Comparison of ENCODE assay signal across 27 cellular contexts in genomic region chr21:42959754-42960153, GRCh38. TPM values are rescaled to one million over a fixed set of nuclear protein-coding genes. Genes with fewer than 3 reads are reported as not detected.
"Had no signal": no experiment of that assay in that cellular context is flagged by ENCODE, and none has a peak within 500 bp of the region (broad histone marks: within the 10 kb centered on the region; RNA-seq: fewer than 3 reads in every experiment).

No MANE protein-coding gene starts in this region.

- DNase-seq: activated CD8-positive, alpha-beta memory T cell treated with anti-CD3 and anti-CD28 coated beads, Interleukin-2, amount 10 ng/mL, durations not matched to agents 7 days and 5 days; activated CD8-positive, alpha-beta T cell treated with anti-CD3 and anti-CD28 coated beads, Interleukin-2, amount 10 ng/mL, durations not matched to agents 7 days and 5 days; activated naive CD8-positive, alpha-beta T cell treated with anti-CD3 and anti-CD28 coated beads, Interleukin-2, amount 50 U/mL, for 24 hours; activated T-cell treated with anti-CD3 and anti-CD28 coated beads, Interleukin-2, amount 50 U/mL, for 48 hours; amygdala; caudate nucleus; foreskin keratinocyte; heart right ventricle; left ventricle myocardium superior; naive B cell; nucleus accumbens; stimulated activated CD4-positive, alpha-beta T cell treated with anti-CD3 and anti-CD28 coated beads, Interleukin-15, amount 100 ng/mL, for 24 hours; stimulated activated CD4-positive, alpha-beta T cell treated with anti-CD3 and anti-CD28 coated beads, Interleukin-2, amount 100 ng/mL, for 24 hours; stimulated activated naive B cell treated with anti-CD40 and anti-IgM and Interleukin-4, amounts not matched to agents 10 μg/mL and 1 μg/mL and 100 μg/mL, for 72 hours; stomach; tibial artery had no signal

- H3K27me3 ChIP-seq: esophagus muscularis mucosa, foreskin keratinocyte, heart right ventricle, right atrium auricular region, stomach, suprapubic skin, tibial artery had no signal

- H3K36me3 ChIP-seq: esophagus muscularis mucosa, heart right ventricle, right atrium auricular region, stomach, suprapubic skin, tibial artery had no signal

- H3K9me3 Mint-ChIP-seq: activated naive CD4-positive, alpha-beta T cell treated with anti-CD3 and anti-CD28 coated beads, Interleukin-2, amount 50 U/mL, for 24 hours; activated naive CD8-positive, alpha-beta T cell treated with anti-CD3 and anti-CD28 coated beads, Interleukin-2, amount 50 U/mL, for 24 hours; activated T-helper 2 cell treated with anti-CD3 and anti-CD28 coated beads, Interferon-gamma antibody, Interleukin-2, Interleukin-4, amounts not matched to agents 10 μg/mL and 5 μg/mL and 100 μg/mL, durations not matched to agents 14 hours and 24 hours and 36 hours; naive B cell; neural crest cell; stimulated activated naive B cell treated with anti-CD40 and anti-IgM and Interleukin-4, amounts not matched to agents 10 μg/mL and 1 μg/mL and 100 μg/mL, for 72 hours had no signal

- H3K4me3 Mint-ChIP-seq: activated CD8-positive, alpha-beta memory T cell treated with anti-CD3 and anti-CD28 coated beads, Interleukin-2, amount 10 ng/mL, durations not matched to agents 7 days and 5 days; activated CD8-positive, alpha-beta T cell treated with anti-CD3 and anti-CD28 coated beads, Interleukin-2, amount 10 ng/mL, durations not matched to agents 7 days and 5 days; activated naive CD4-positive, alpha-beta T cell treated with anti-CD3 and anti-CD28 coated beads, Interleukin-2, amount 50 U/mL, for 24 hours; activated naive CD8-positive, alpha-beta T cell treated with anti-CD3 and anti-CD28 coated beads, Interleukin-2, amount 50 U/mL, for 24 hours; naive B cell; neural crest cell; stimulated activated naive B cell treated with anti-CD40 and anti-IgM and Interleukin-4, amounts not matched to agents 10 μg/mL and 1 μg/mL and 100 μg/mL, for 72 hours had no signal

- ATAC-seq: activated CD8-positive, alpha-beta T cell treated with anti-CD3 and anti-CD28 coated beads, Interleukin-2, amount 10 ng/mL, durations not matched to agents 7 days and 5 days; activated naive CD8-positive, alpha-beta T cell treated with anti-CD3 and anti-CD28 coated beads, Interleukin-2, amount 50 U/mL, for 24 hours; foreskin keratinocyte; heart right ventricle; left ventricle myocardium superior; stimulated activated naive B cell treated with anti-CD40 and anti-IgM and Interleukin-4, amounts not matched to agents 10 μg/mL and 1 μg/mL and 100 μg/mL, for 72 hours had no signal

- H3K9me3 ChIP-seq: esophagus muscularis mucosa, heart right ventricle, right atrium auricular region, stomach, suprapubic skin, tibial artery had no signal

- H3K9ac ChIP-seq: parathyroid adenoma had no signal

- H3K36me3 Mint-ChIP-seq: activated CD8-positive, alpha-beta memory T cell treated with anti-CD3 and anti-CD28 coated beads, Interleukin-2, amount 10 ng/mL, durations not matched to agents 7 days and 5 days; activated naive CD4-positive, alpha-beta T cell treated with anti-CD3 and anti-CD28 coated beads, Interleukin-2, amount 50 U/mL, for 24 hours; naive B cell; stimulated activated naive B cell treated with anti-CD40 and anti-IgM and Interleukin-4, amounts not matched to agents 10 μg/mL and 1 μg/mL and 100 μg/mL, for 72 hours had no signal

- H3K79me2 ChIP-seq: parathyroid adenoma had no signal

- H3K27me3 Mint-ChIP-seq: activated CD8-positive, alpha-beta memory T cell treated with anti-CD3 and anti-CD28 coated beads, Interleukin-2, amount 10 ng/mL, durations not matched to agents 7 days and 5 days; activated naive CD4-positive, alpha-beta T cell treated with anti-CD3 and anti-CD28 coated beads, Interleukin-2, amount 50 U/mL, for 24 hours; activated naive CD8-positive, alpha-beta T cell treated with anti-CD3 and anti-CD28 coated beads, Interleukin-2, amount 50 U/mL, for 24 hours had no signal

- H3K4me3 ChIP-seq: esophagus muscularis mucosa, heart right ventricle, right atrium auricular region, stomach, suprapubic skin, tibial artery had no signal

- H3K27ac Mint-ChIP-seq: activated CD8-positive, alpha-beta memory T cell treated with anti-CD3 and anti-CD28 coated beads, Interleukin-2, amount 10 ng/mL, durations not matched to agents 7 days and 5 days; activated CD8-positive, alpha-beta T cell treated with anti-CD3 and anti-CD28 coated beads, Interleukin-2, amount 10 ng/mL, durations not matched to agents 7 days and 5 days; activated naive CD4-positive, alpha-beta T cell treated with anti-CD3 and anti-CD28 coated beads, Interleukin-2, amount 50 U/mL, for 24 hours; activated naive CD8-positive, alpha-beta T cell treated with anti-CD3 and anti-CD28 coated beads, Interleukin-2, amount 50 U/mL, for 24 hours; activated T-helper 2 cell treated with anti-CD3 and anti-CD28 coated beads, Interferon-gamma antibody, Interleukin-2, Interleukin-4, amounts not matched to agents 10 μg/mL and 5 μg/mL and 100 μg/mL, durations not matched to agents 14 hours and 24 hours and 36 hours; stimulated activated naive B cell treated with anti-CD40 and anti-IgM and Interleukin-4, amounts not matched to agents 10 μg/mL and 1 μg/mL and 100 μg/mL, for 72 hours had no signal

- H3K4me1 Mint-ChIP-seq: activated naive CD4-positive, alpha-beta T cell treated with anti-CD3 and anti-CD28 coated beads, Interleukin-2, amount 50 U/mL, for 24 hours; naive B cell; neural crest cell; stimulated activated naive B cell treated with anti-CD40 and anti-IgM and Interleukin-4, amounts not matched to agents 10 μg/mL and 1 μg/mL and 100 μg/mL, for 72 hours had no signal

- H2AFZ ChIP-seq: parathyroid adenoma had no signal

- H3K27ac ChIP-seq: esophagus muscularis mucosa, foreskin keratinocyte, heart right ventricle, parathyroid adenoma, right atrium auricular region, stomach, suprapubic skin, tibial artery had no signal

- H3K4me1 ChIP-seq: esophagus muscularis mucosa, heart right ventricle, right atrium auricular region, tibial artery had no signal

RNA-seq across cellular contexts. Expression of gene ERVH48-1, which starts 34.3 kb away (rescaled TPM):
- total RNA-seq: activated CD8-positive, alpha-beta memory T cell treated with anti-CD3 and anti-CD28 coated beads, Interleukin-2, amount 10 ng/mL, durations not matched to agents 7 days and 5 days; esophagus muscularis mucosa; foreskin keratinocyte; glomerular endothelial cell; left ventricle myocardium superior; lung microvascular endothelial cell; neural crest cell; pulmonary artery endothelial cell; right atrium auricular region; suprapubic skin; ureter had no signal
- polyA plus RNA-seq: stomach had no signal
